In genomic region chr17:47180337-47180736, GRCh38 we compare ENCODE assay signal across 19 cellular contexts. TPM values are rescaled to one million over a fixed set of nuclear protein-coding genes. Genes with fewer than 3 reads are reported as not detected.
DNase-seq lines count a peak whose midpoint lies in the region; ATAC-seq and TF ChIP-seq lines count a peak whose summit lies in the region.
"Had no signal": no experiment of that assay in that cellular context is flagged by ENCODE, and none has a peak within 500 bp of the region (broad histone marks: within the 10 kb centered on the region; RNA-seq: fewer than 3 reads in every experiment).

No MANE protein-coding gene starts in this region.

- no peaks in the 10 kb centered on the region for H3K27me3 Mint-ChIP-seq in activated T-helper 2 cell treated with anti-CD3 and anti-CD28 coated beads, Interferon-gamma antibody, Interleukin-2, Interleukin-4, amounts not matched to agents 10 μg/mL and 5 μg/mL and 100 μg/mL, durations not matched to agents 14 hours and 24 hours and 36 hours (ENCODE audit: low read depth)

- no peak for ATAC-seq in mucosa of descending colon

- no peak for TF ChIP-seq POLR2A in testis (IDR thresholded peaks at IDR 0.05)

- peaks cover 16% of the 10 kb centered on the region; the same call in 1 of the 2 replicates for H3K4me1 ChIP-seq in HEK293 (ENCODE audit: control insufficient read depth, insufficient read depth, low read length)
- H3K4me1 ChIP-seq in testis, result peaks cover 5% of the 10 kb centered on the region
- H3K4me1 ChIP-seq in mucosa of descending colon (ENCODE audit: low read depth), result no peaks in the 10 kb centered on the region

- no peaks in the 10 kb centered on the region for H3K9me3 Mint-ChIP-seq in activated T-helper 2 cell treated with anti-CD3 and anti-CD28 coated beads, Interferon-gamma antibody, Interleukin-2, Interleukin-4, amounts not matched to agents 10 μg/mL and 5 μg/mL and 100 μg/mL, durations not matched to agents 14 hours and 24 hours and 36 hours

- H3K9me3 ChIP-seq in HEK293 (ENCODE audit: control insufficient read depth, insufficient read depth, low read depth, low read length) (no peaks in the 10 kb centered on the region), testis (no peaks in the 10 kb centered on the region), mucosa of descending colon (no peaks in the 10 kb centered on the region)
- H3K9me3 ChIP-seq: BE2C had no signal

- 82 to 92% methylated on average over 1 of the region's 1 CpG for WGBS in testis, 2 donors

- peaks cover 41% of the 10 kb centered on the region for H3K36me3 Mint-ChIP-seq in activated T-helper 2 cell treated with anti-CD3 and anti-CD28 coated beads, Interferon-gamma antibody, Interleukin-2, Interleukin-4, amounts not matched to agents 10 μg/mL and 5 μg/mL and 100 μg/mL, durations not matched to agents 14 hours and 24 hours and 36 hours (ENCODE audit: low read depth)

- H3K4me3 Mint-ChIP-seq in activated T-helper 2 cell treated with anti-CD3 and anti-CD28 coated beads, Interferon-gamma antibody, Interleukin-2, Interleukin-4, amounts not matched to agents 10 μg/mL and 5 μg/mL and 100 μg/mL, durations not matched to agents 14 hours and 24 hours and 36 hours (ENCODE audit: low read depth), result no peak overlapping the region

- CTCF ChIA-PET in HEK293 (lab: Yijun Ruan, JAX), result no interaction called here

- H3K4me1 Mint-ChIP-seq in activated T-helper 2 cell treated with anti-CD3 and anti-CD28 coated beads, Interferon-gamma antibody, Interleukin-2, Interleukin-4, amounts not matched to agents 10 μg/mL and 5 μg/mL and 100 μg/mL, durations not matched to agents 14 hours and 24 hours and 36 hours (ENCODE audit: low read depth), result peaks cover 40% of the 10 kb centered on the region

- DNase-seq in D341Med (ENCODE audit: low spot score) (peak; percentile 22), glomerular endothelial cell (ENCODE audit: extremely low read depth, low read depth, low spot score) (peak; percentile 31), testis (no peak), cerebellar nuclear complex (lab: John Stamatoyannopoulos, UW) (no peak), mucosa of descending colon (no peak)
- DNase-seq in activated T-helper 2 cell treated with anti-CD3 and anti-CD28 coated beads, Interferon-gamma antibody, Interleukin-2, Interleukin-4, amounts not matched to agents 10 μg/mL and 5 μg/mL and 100 μg/mL, durations not matched to agents 14 hours and 24 hours and 36 hours (ENCODE audit: low spot score), result no peak
- DNase-seq: BE2C, DMS79, KBM-7, MV-4-11, NCI-H1105 treated with DMSO at 0.1 percent for 48 hours, NCI-H2029 treated with DMSO at 0.1 percent for 48 hours, NCI-H226, NCI-H510A treated with DMSO at 0.1 percent for 48 hours, NCI-H748 treated with DMSO at 0.1 percent for 48 hours, SHP77 treated with DMSO at 0.1 percent for 48 hours had no signal

- H3K27ac ChIP-seq in HEK293 (ENCODE audit: extremely low read depth, low read depth, low read length) (no peak overlapping the region), testis (no peak overlapping the region)
- H3K27ac ChIP-seq: RWPE1 had no signal

- H3K4me3 ChIP-seq in HEK293 (ENCODE audit: low read depth, low read length) (no peak overlapping the region), testis (no peak overlapping the region), mucosa of descending colon (no peak overlapping the region)

- POLR2A ChIA-PET in HEK293 (lab: Yijun Ruan, JAX), result interaction anchor here (1.9 kb wide), 1 partner anchor 9 kb away, joined by 8 read pairs; the partner anchor contains the start of gene CDC27

- H3K36me3 ChIP-seq in HEK293 (ENCODE audit: control insufficient read depth in 2 of 2, insufficient read depth in 1 of 2, low read length in 2 of 2) (peaks cover 48 to 60% of the 10 kb centered on the region in 2 experiments), testis (ENCODE audit: low read depth, missing control alignments) (no peaks in the 10 kb centered on the region), mucosa of descending colon (ENCODE audit: low read depth) (no peaks in the 10 kb centered on the region)

- H3K27me3 ChIP-seq in testis, result no peaks in the 10 kb centered on the region
- H3K27me3 ChIP-seq: BE2C had no signal

- peak overlapping the region; percentile 48 for H3K27ac Mint-ChIP-seq in activated T-helper 2 cell treated with anti-CD3 and anti-CD28 coated beads, Interferon-gamma antibody, Interleukin-2, Interleukin-4, amounts not matched to agents 10 μg/mL and 5 μg/mL and 100 μg/mL, durations not matched to agents 14 hours and 24 hours and 36 hours

- TF ChIP-seq CTCF in HEK293 (tag by site-specific recombination; IDR thresholded peaks at IDR 0.05) (no peak), testis (IDR thresholded peaks at IDR 0.05) (no peak), mucosa of descending colon (IDR thresholded peaks at IDR 0.05) (no peak)

- intact Hi-C loops in activated T-helper 2 cell treated with anti-CD3 and anti-CD28 coated beads, Interferon-gamma antibody, Interleukin-2, Interleukin-4, amounts not matched to agents 10 μg/mL and 5 μg/mL and 100 μg/mL, durations not matched to agents 14 hours and 24 hours and 36 hours (cut with micrococcal nuclease), result no loop called here
- intact Hi-C loops in testis (cut with DNase I; ENCODE audit: low total_unique reads) (no loop called here), mucosa of descending colon (cut with DNase I, micrococcal nuclease) (no loop called here)

TF ChIP-seq in HEK293, 187 proteins besides CTCF, POLR2A, EP300 and RAD21:
- TF ChIP-seq ZNF266 (tag by site-specific recombination; IDR thresholded peaks at IDR 0.05; ENCODE audit: low read depth) (no peak), TRIM28 (IDR thresholded peaks at IDR 0.05; ENCODE audit: borderline replicate concordance, low read length) (no peak), ZNF157 (tag by site-specific recombination; IDR thresholded peaks at IDR 0.05) (no peak), PRDM1 (tag by site-specific recombination; IDR thresholded peaks at IDR 0.05) (0 out of 2 replicates have a peak, but pooled peaks have one; percentile 7), ZIC2 (tag by site-specific recombination; IDR thresholded peaks at IDR 0.05) (no peak), GLI2 (tag by site-specific recombination; IDR thresholded peaks at IDR 0.05; ENCODE audit: borderline replicate concordance, low read depth) (no peak), KLF7 (tag by site-specific recombination; IDR thresholded peaks at IDR 0.05; ENCODE audit: borderline replicate concordance) (no peak), ZNF341 (tag by site-specific recombination; IDR thresholded peaks at IDR 0.05; ENCODE audit: low read depth) (no peak)

RNA-seq across cellular contexts. Expression of gene CDC27, which starts 8.8 kb away (rescaled TPM):
- total RNA-seq in activated T-helper 2 cell treated with anti-CD3 and anti-CD28 coated beads, Interferon-gamma antibody, Interleukin-2, Interleukin-4, amounts not matched to agents 10 μg/mL and 5 μg/mL and 100 μg/mL, durations not matched to agents 14 hours and 24 hours and 36 hours, result 102 and 109 TPM in 2 replicates
- total RNA-seq in glomerular endothelial cell, result 74.9 and 80.3 TPM in 2 replicates
- 10 to 100 TPM; 74.6 to 99.8 TPM for total RNA-seq in testis
- 85.8 TPM for polyA plus RNA-seq in testis (ENCODE audit: insufficient read depth, low read depth, low replicate concordance)
- total RNA-seq in mucosa of descending colon, result 10 to 100 TPM; 52.0 to 67.5 (median 54.8) TPM

RNA-seq across cellular contexts. Expression of gene MYL4, which starts 28.8 kb away (rescaled TPM):
- not detected in 2 replicates for total RNA-seq in activated T-helper 2 cell treated with anti-CD3 and anti-CD28 coated beads, Interferon-gamma antibody, Interleukin-2, Interleukin-4, amounts not matched to agents 10 μg/mL and 5 μg/mL and 100 μg/mL, durations not matched to agents 14 hours and 24 hours and 36 hours
- total RNA-seq in glomerular endothelial cell, result 1.1 and 1.8 TPM in 2 replicates
- 1 to 10 TPM; 7.6 to 7.9 TPM for total RNA-seq in testis
- polyA plus RNA-seq in testis (ENCODE audit: insufficient read depth, low read depth, low replicate concordance), result 19.3 TPM
- total RNA-seq in mucosa of descending colon, result 1 to 10 TPM in 1 of 3 donors, under 1 TPM in 1, not detected in 1; 0.49 to 1.4 TPM
- total RNA-seq: A673 had no signal

Comparison
In these comparisons a context has a peak if more than half of its experiments do, and no peak if none do; other contexts are left out.
1. DNase-seq: peak in D341Med (single experiment) and glomerular endothelial cell (single experiment); none in activated T-helper 2 cell treated with anti-CD3 and anti-CD28 coated beads, Interferon-gamma antibody, Interleukin-2, Interleukin-4, amounts not matched to agents 10 μg/mL and 5 μg/mL and 100 μg/mL, durations not matched to agents 14 hours and 24 hours and 36 hours (single experiment), testis (single experiment), cerebellar nuclear complex (0 of 2) and mucosa of descending colon (0 of 3).